Comparison of ENCODE assay signal across 1 cellular context in genomic region chr9:136784997-136785361, GRCh38.
TF ChIP-seq lines count a peak whose summit lies in the region.

No MANE protein-coding gene starts in this region.

TF ChIP-seq in K562, 482 proteins besides CTCF, POLR2A, EP300 and RAD21 (continues in another document):
- TF ChIP-seq ETV1 (tag; conservative IDR thresholded peaks at IDR 0.05; ENCODE audit: low read depth) (0 out of 2 replicates have a peak, but pooled peaks have one; percentile 9), BHLHE40 (IDR thresholded peaks at IDR 0.05; ENCODE audit: low read length) (peak; percentile 92), CBFA2T3 (IDR thresholded peaks at IDR 0.05) (peak; percentile 55), ZBED1 (IDR thresholded peaks at IDR 0.05) (no peak), NR1H2 (CRISPR knock-in tag; IDR thresholded peaks at IDR 0.05) (no peak), AFF1 (IDR thresholded peaks at IDR 0.05; ENCODE audit: low read depth in 1 of 2, partially characterized antibody in 2 of 2) (peak in 1 of 2 experiments; percentile 41), BCOR (IDR thresholded peaks at IDR 0.05) (no peak), ESRRA (IDR thresholded peaks at IDR 0.05; ENCODE audit: borderline replicate concordance, low read depth) (0 out of 2 replicates have a peak, but pooled peaks have one; percentile 17), CTBP1 (IDR thresholded peaks at IDR 0.05; ENCODE audit: borderline replicate concordance) (peak; percentile 70), SRSF3 (IDR thresholded peaks at IDR 0.05; ENCODE audit: insufficient read depth, low read length) (no peak), STAT5A (IDR thresholded peaks at IDR 0.05; ENCODE audit: borderline replicate concordance, low read length) (no peak), SMARCA5 (IDR thresholded peaks at IDR 0.05) (no peak), MITF (IDR thresholded peaks at IDR 0.05) (peak; percentile 61; the same call in 1 of the 2 replicates), NR2F6 (CRISPR knock-in tag; IDR thresholded peaks at IDR 0.05) (no peak), FOXM1 (IDR thresholded peaks at IDR 0.05; ENCODE audit: low read depth) (peak; percentile 32; the same call in 1 of the 2 replicates), FOXM1 (CRISPR knock-in tag; IDR thresholded peaks at IDR 0.05; ENCODE audit: low read depth) (no peak), SMARCA4 (IDR thresholded peaks at IDR 0.05) (peak; percentile 71), SPI1 (IDR thresholded peaks at IDR 0.05; ENCODE audit: borderline replicate concordance, low read depth, low read length) (no peak), GABPB2 (CRISPR knock-in tag; conservative IDR thresholded peaks at IDR 0.05) (no peak), ID3 (CRISPR knock-in tag; IDR thresholded peaks at IDR 0.05) (no peak), ID3 (tag; IDR thresholded peaks at IDR 0.05) (no peak; the same call in 1 of the 2 replicates), CBFA2T2 (conservative IDR thresholded peaks at IDR 0.05) (peak; percentile 49; the same call in 1 of the 2 replicates), PKNOX1 (IDR thresholded peaks at IDR 0.05) (peak; percentile 62), ZNF175 (CRISPR knock-in tag; IDR thresholded peaks at IDR 0.05; ENCODE audit: low read depth) (0 out of 2 replicates have a peak, but pooled peaks have one; percentile 37), TOE1 (IDR thresholded peaks at IDR 0.05; ENCODE audit: borderline replicate concordance) (peak; percentile 79; the same call in 1 of the 2 replicates), TOE1 (CRISPR knock-in tag; IDR thresholded peaks at IDR 0.05; ENCODE audit: borderline replicate concordance, low read depth) (no peak), TCF3 (CRISPR knock-in tag; IDR thresholded peaks at IDR 0.05) (no peak), POLR2G (IDR thresholded peaks at IDR 0.05; ENCODE audit: low read depth, low read length) (0 out of 2 replicates have a peak, but pooled peaks have one; percentile 35), FOSL1 (tag; conservative IDR thresholded peaks at IDR 0.05) (peak; percentile 93), POLR2B (IDR thresholded peaks at IDR 0.05; ENCODE audit: low read depth, partially characterized antibody) (no peak), RAD51 (IDR thresholded peaks at IDR 0.05; ENCODE audit: borderline replicate concordance, low read depth) (peak; percentile 63; the same call in 1 of the 2 replicates), ZFX (CRISPR knock-in tag; IDR thresholded peaks at IDR 0.05) (peak; percentile 38; the same call in 1 of the 2 replicates), MEIS2 (IDR thresholded peaks at IDR 0.05; ENCODE audit: partially characterized antibody) (peak; percentile 56), SRSF1 (IDR thresholded peaks at IDR 0.05; ENCODE audit: low read depth, low read length) (no peak), ETV6 (IDR thresholded peaks at IDR 0.05; ENCODE audit: borderline replicate concordance in 1 of 2, low read depth in 2 of 2, low read length in 1 of 2) (no peak), ETV6 (CRISPR knock-in tag; IDR thresholded peaks at IDR 0.05; ENCODE audit: borderline replicate concordance) (no peak), GTF2E2 (tag; IDR thresholded peaks at IDR 0.05) (peak; percentile 49; the same call in 1 of the 2 replicates), ZNF76 (CRISPR knock-in tag; IDR thresholded peaks at IDR 0.05; ENCODE audit: borderline replicate concordance) (no peak), HINFP (tag; conservative IDR thresholded peaks at IDR 0.05; ENCODE audit: low read depth) (no peak), ZSCAN29 (IDR thresholded peaks at IDR 0.05) (no peak), TEAD4 (IDR thresholded peaks at IDR 0.05; ENCODE audit: low read length) (0 out of 2 replicates have a peak, but pooled peaks have one; percentile 13), TEAD4 (CRISPR knock-in tag; IDR thresholded peaks at IDR 0.05; ENCODE audit: borderline replicate concordance) (no peak), DPF2 (IDR thresholded peaks at IDR 0.05) (peak; percentile 81), PHF20 (IDR thresholded peaks at IDR 0.05; ENCODE audit: partially characterized antibody) (no peak), TAL1 (IDR thresholded peaks at IDR 0.05) (0 out of 2 replicates have a peak, but pooled peaks have one; percentile 29), FOS (IDR thresholded peaks at IDR 0.05; ENCODE audit: extremely low read depth, insufficient read length) (peak; percentile 27), MCM2 (IDR thresholded peaks at IDR 0.05; ENCODE audit: low read depth) (no peak), RBM22 (IDR thresholded peaks at IDR 0.05; ENCODE audit: low read depth, low read length, poor library complexity, severe bottlenecking) (no peak), MECOM (CRISPR knock-in tag; IDR thresholded peaks at IDR 0.05) (peak; percentile 35; the same call in 1 of the 2 replicates), BRCA1 (IDR thresholded peaks at IDR 0.05) (no peak), BRCA1 (CRISPR knock-in tag; IDR thresholded peaks at IDR 0.05) (no peak), ZNF23 (CRISPR knock-in tag; IDR thresholded peaks at IDR 0.05) (no peak), ATF1 (CRISPR knock-in tag; IDR thresholded peaks at IDR 0.05) (no peak), ATF1 (tag; IDR thresholded peaks at IDR 0.05) (peak; percentile 51; the same call in 1 of the 2 replicates), NFE2 (IDR thresholded peaks at IDR 0.05; ENCODE audit: low read depth) (peak; percentile 53; the same call in 1 of the 2 replicates), RHOXF2B (CRISPR knock-in tag; conservative IDR thresholded peaks at IDR 0.05) (no peak), CXXC5 (CRISPR knock-in tag; IDR thresholded peaks at IDR 0.05) (peak; percentile 38), CREB3 (tag; conservative IDR thresholded peaks at IDR 0.05; ENCODE audit: low read depth) (0 out of 2 replicates have a peak, but pooled peaks have one; percentile 53), RFX5 (IDR thresholded peaks at IDR 0.05; ENCODE audit: low read depth, low read length) (no peak), RBFOX2 (IDR thresholded peaks at IDR 0.05; ENCODE audit: low read depth, low read length) (peak; percentile 48; the same call in 1 of the 2 replicates), ATF4 (CRISPR knock-in tag; IDR thresholded peaks at IDR 0.05) (no peak), IRF1 (CRISPR knock-in tag; IDR thresholded peaks at IDR 0.05; ENCODE audit: borderline replicate concordance) (no peak), NCOA2 (IDR thresholded peaks at IDR 0.05; ENCODE audit: partially characterized antibody in 2 of 2) (no peak), ATF3 (IDR thresholded peaks at IDR 0.05) (peak; percentile 88), ATF3 (CRISPR knock-in tag; conservative IDR thresholded peaks at IDR 0.05) (no peak), ZZZ3 (IDR thresholded peaks at IDR 0.05) (no peak), FOXK2 (conservative IDR thresholded peaks at IDR 0.05 in 1 of 2, IDR thresholded peaks at IDR 0.05 in 1 of 2; ENCODE audit: low read depth in 2 of 2) (peak; percentile 79), SOX6 (IDR thresholded peaks at IDR 0.05) (peak; percentile 67), YY1 (IDR thresholded peaks at IDR 0.05; ENCODE audit: borderline replicate concordance in 1 of 3, control insufficient read depth in 1 of 3, extremely low read depth in 1 of 3, insufficient read depth in 3 of 3, insufficient read length in 1 of 3, insufficient replicate concordance in 2 of 3, low read depth in 1 of 3, low read length in 2 of 3) (no peak), SMARCC2 (IDR thresholded peaks at IDR 0.05; ENCODE audit: low read depth) (peak; percentile 67), POLR2H (tag; IDR thresholded peaks at IDR 0.05; ENCODE audit: low read depth) (no peak), FIP1L1 (IDR thresholded peaks at IDR 0.05; ENCODE audit: low read depth, low read length, poor library complexity, severe bottlenecking) (no peak)
